14 cellular contexts compared by ENCODE assay signal in the genomic region with DNA sequence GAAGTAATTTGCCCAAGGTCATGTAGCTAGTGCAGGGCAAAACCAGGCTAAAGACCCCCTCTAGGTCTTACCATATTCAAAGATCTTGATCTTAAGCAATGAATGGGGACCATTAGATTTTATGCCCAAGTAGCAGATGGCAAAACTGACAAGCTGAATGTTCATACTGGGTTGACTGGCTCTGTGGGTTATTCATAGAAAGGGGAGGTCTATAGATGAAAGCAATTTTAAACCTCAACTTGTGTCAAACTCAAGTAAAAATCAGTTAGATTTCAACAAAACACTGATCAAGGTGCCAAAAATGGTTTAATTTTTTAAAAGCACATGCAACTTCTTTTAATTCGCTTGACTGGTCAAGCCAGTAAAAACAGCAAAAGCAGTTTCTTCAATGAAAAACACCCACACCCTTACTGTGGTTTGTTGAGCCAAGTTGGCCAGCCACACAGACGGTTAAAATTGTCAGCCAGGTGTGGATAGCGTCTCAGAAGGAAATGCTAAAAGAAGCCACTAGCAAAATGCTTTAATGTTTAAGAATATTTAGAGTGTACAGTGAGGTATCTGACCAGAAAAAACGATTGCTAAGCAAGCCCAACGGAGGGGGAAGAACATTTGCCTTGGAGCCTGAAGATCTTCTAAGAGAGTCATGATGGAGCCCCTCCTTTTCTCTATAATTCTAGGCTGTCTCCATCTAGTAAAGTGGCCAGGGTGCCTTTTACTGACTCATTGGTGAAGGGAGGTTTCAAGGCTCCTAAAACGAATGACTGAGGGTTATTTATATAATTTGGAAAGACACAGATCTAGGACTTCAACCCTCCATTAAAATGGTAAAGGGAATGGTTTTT.
DNase-seq lines count a peak whose midpoint lies in the region; ATAC-seq and TF ChIP-seq lines count a peak whose summit lies in the region.
"Had no signal": no experiment of that assay in that cellular context is flagged by ENCODE, and none has a peak within 500 bp of the region (broad histone marks: within the 10 kb centered on the region; RNA-seq: fewer than 3 reads in every experiment).

No MANE protein-coding gene starts in this region.

- no peak for TF ChIP-seq CTCF in RWPE1 (conservative IDR thresholded peaks at IDR 0.05; ENCODE audit: low read depth)

- ATAC-seq in GM18909 (IDR thresholded peaks at IDR 0.05; ENCODE audit: poor library complexity, unreplicated experiment) (peak; percentile 93), HG02571 (IDR thresholded peaks at IDR 0.05; ENCODE audit: unreplicated experiment) (peak; percentile 85), HG03342 (IDR thresholded peaks at IDR 0.05; ENCODE audit: unreplicated experiment) (peak; percentile 73)

- CTCF ChIA-PET in RWPE1 (lab: Yijun Ruan, JAX) = no interaction called here

- DNase-seq in kidney tubule cell (ENCODE audit: low spot score) (peak; percentile 40), nucleus accumbens (lab: John Stamatoyannopoulos, UW) (no peak), RWPE1 (ENCODE audit: low spot score) (no peak), NCI-H2227 (lab: John Stamatoyannopoulos, UW; ENCODE audit: unreplicated experiment) (no peak), NCI-H187 (lab: John Stamatoyannopoulos, UW) (no peak)
- DNase-seq: activated naive CD4-positive, alpha-beta T cell treated with anti-CD3 and anti-CD28 coated beads, Interleukin-2, amount 10 ng/mL, durations not matched to agents 7 days and 5 days; cortex of kidney; glutamatergic neuron; midbrain; SHP77 treated with DMSO at 0.1 percent for 48 hours had no signal

- H3K27ac ChIP-seq in RWPE1 = no peak overlapping the region
- H3K27ac ChIP-seq: right atrium auricular region had no signal

- POLR2A ChIA-PET in RWPE1 (lab: Yijun Ruan, JAX; ENCODE audit: low non-redundant PET) = no interaction called here
